Comparison of ENCODE assay signal across 1 cellular context in genomic region chr15:58221591-58222241, GRCh38.
TF ChIP-seq lines count a peak whose summit lies in the region.

No MANE protein-coding gene starts in this region.

TF ChIP-seq in IMR-90, 13 proteins besides CTCF, POLR2A, EP300 and RAD21 (continued from another document):
- TF ChIP-seq NFE2L2 (IDR thresholded peaks at IDR 0.05; ENCODE audit: low read depth, low read length): no peak
- no peak for TF ChIP-seq MAFK (IDR thresholded peaks at IDR 0.05; ENCODE audit: low read depth, low read length)
- no peak for TF ChIP-seq SMC3 (IDR thresholded peaks at IDR 0.05; ENCODE audit: low read depth, low read length)
- no peak for TF ChIP-seq FOS (IDR thresholded peaks at IDR 0.05; ENCODE audit: low read depth, low read length)
- no peak for TF ChIP-seq MXI1 (IDR thresholded peaks at IDR 0.05; ENCODE audit: borderline replicate concordance, low read depth, low read length)
- no peak for TF ChIP-seq MAZ (IDR thresholded peaks at IDR 0.05; ENCODE audit: borderline replicate concordance, low read depth, low read length)
- TF ChIP-seq CHD1 (IDR thresholded peaks at IDR 0.05; ENCODE audit: low read depth, low read length): no peak
- TF ChIP-seq RFX5 (IDR thresholded peaks at IDR 0.05; ENCODE audit: low read depth, low read length): no peak
- TF ChIP-seq USF2 (IDR thresholded peaks at IDR 0.05; ENCODE audit: low read depth, low read length): no peak
- no peak for TF ChIP-seq BHLHE40 (IDR thresholded peaks at IDR 0.05; ENCODE audit: low read depth, low read length)
TF ChIP-seq in IMR-90: peak in this region for 0.
